In genomic region chr12:109020750-109021380, GRCh38 we compare ENCODE assay signal across 8 cellular contexts. TPM values are rescaled to one million over a fixed set of nuclear protein-coding genes. Genes with fewer than 3 reads are reported as not detected.
DNase-seq lines count a peak whose midpoint lies in the region; ATAC-seq, FAIRE-seq and TF ChIP-seq lines count a peak whose summit lies in the region.

Gene SVOP, minus strand, starts transcription at chr12:109021068. Its CDS starts 200 bp downstream, at chr12:109020868.

- no peaks in the 10 kb centered on the region for H3K9me3 ChIP-seq in PC-3 (ENCODE audit: low read length)

- no peaks in the 10 kb centered on the region for H3K79me2 ChIP-seq in PC-3 (ENCODE audit: low read length)

- no peak within 1 kb of the TSS for H2AFZ ChIP-seq in PC-3 (ENCODE audit: low read length)

- no peak within 1 kb of the TSS for H3K9ac ChIP-seq in PC-3 (ENCODE audit: low read length)

- H3K27ac Mint-ChIP-seq in activated naive CD4-positive, alpha-beta T cell treated with anti-CD3 and anti-CD28 coated beads, Interleukin-2, amount 10 ng/mL, durations not matched to agents 7 days and 5 days: no peak within 1 kb of the TSS
- peak within 1 kb of the TSS; percentile 98 for H3K27ac Mint-ChIP-seq in glutamatergic neuron (ENCODE audit: unreplicated experiment)

- peaks cover 20% of the 10 kb centered on the region for H3K27me3 Mint-ChIP-seq in activated naive CD4-positive, alpha-beta T cell treated with anti-CD3 and anti-CD28 coated beads, Interleukin-2, amount 10 ng/mL, durations not matched to agents 7 days and 5 days
- H3K27me3 Mint-ChIP-seq in glutamatergic neuron (ENCODE audit: unreplicated experiment): peaks cover 7% of the 10 kb centered on the region

- H3K4me1 Mint-ChIP-seq in activated naive CD4-positive, alpha-beta T cell treated with anti-CD3 and anti-CD28 coated beads, Interleukin-2, amount 10 ng/mL, durations not matched to agents 7 days and 5 days: no peaks in the 10 kb centered on the region
- peaks cover 10% of the 10 kb centered on the region for H3K4me1 Mint-ChIP-seq in glutamatergic neuron (ENCODE audit: low read depth, unreplicated experiment)

- no peaks in the 10 kb centered on the region for H3K4me1 ChIP-seq in PC-3 (ENCODE audit: insufficient read depth, low read length)

- H3K4me3 Mint-ChIP-seq in activated naive CD4-positive, alpha-beta T cell treated with anti-CD3 and anti-CD28 coated beads, Interleukin-2, amount 10 ng/mL, durations not matched to agents 7 days and 5 days: no peak within 1 kb of the TSS
- H3K4me3 Mint-ChIP-seq in glutamatergic neuron (ENCODE audit: unreplicated experiment): peak within 1 kb of the TSS; percentile 95

- no peak within 1 kb of the TSS for H3K27ac ChIP-seq in PC-3 (ENCODE audit: low read length)

- H3F3A ChIP-seq in PC-3 (ENCODE audit: low read length, unreplicated experiment): no peaks in the 10 kb centered on the region

- peaks cover 9% of the 10 kb centered on the region for H3K27me3 ChIP-seq in PC-3 (ENCODE audit: low read length)

- no peaks in the 10 kb centered on the region for H3K9me2 ChIP-seq in PC-3 (replicated peaks; ENCODE audit: low read length)

- peak within 1 kb of the TSS; percentile 27 for H3K4me2 ChIP-seq in PC-3 (ENCODE audit: low read length)

- TF ChIP-seq CTCF in PC-3 (conservative IDR thresholded peaks at IDR 0.05; ENCODE audit: low read depth, low read length): no peak
- TF ChIP-seq CTCF in glutamatergic neuron (IDR thresholded peaks at IDR 0.05; ENCODE audit: partially characterized antibody, unreplicated experiment): no peak

- DNase-seq in COR-L47 (lab: John Stamatoyannopoulos, UW) (peak; percentile 84), PC-3 (peak; percentile 79), glutamatergic neuron (peak; percentile 90), occipital lobe (lab: John Stamatoyannopoulos, UW) (peak; percentile 86), urothelium cell line (ENCODE audit: low spot score) (peak; percentile 84)
- DNase-seq in Jurkat, Clone E6-1 (ENCODE audit: low read depth, low spot score): peak; percentile 49
- peak; percentile 64 for DNase-seq in activated naive CD4-positive, alpha-beta T cell treated with anti-CD3 and anti-CD28 coated beads, Interleukin-2, amount 10 ng/mL, durations not matched to agents 7 days and 5 days

- no peak for FAIRE-seq in urothelium cell line (lab: Jason Lieb, UNC)

- no peak within 1 kb of the TSS for H3K4me3 ChIP-seq in Jurkat, Clone E6-1 (ENCODE audit: low read length)
- no peak within 1 kb of the TSS for H3K4me3 ChIP-seq in PC-3 (ENCODE audit: low read length)

- H4K20me1 ChIP-seq in PC-3 (ENCODE audit: low read length): no peaks in the 10 kb centered on the region

- no peaks in the 10 kb centered on the region for H3K36me3 ChIP-seq in PC-3 (ENCODE audit: low read depth, low read length)

- H3K9me3 Mint-ChIP-seq in activated naive CD4-positive, alpha-beta T cell treated with anti-CD3 and anti-CD28 coated beads, Interleukin-2, amount 10 ng/mL, durations not matched to agents 7 days and 5 days: no peaks in the 10 kb centered on the region
- H3K9me3 Mint-ChIP-seq in glutamatergic neuron (ENCODE audit: unreplicated experiment): peaks cover 7% of the 10 kb centered on the region

- POLR2A ChIA-PET in PC-3 (lab: Charles Lee; ENCODE audit: unreplicated experiment): interaction anchor here (0.6 kb wide), 1 partner anchor 100 kb away, joined by 11 read pairs; no protein-coding TSS in a partner anchor

- intact Hi-C loops in PC-3 (cut with micrococcal nuclease): no loop called here

- no TSS peak for BruUV-seq in PC-3 (replicated peaks; lab: Mats Ljungman, UMichigan)

- CTCF ChIA-PET in PC-3 (lab: Charles Lee): no interaction called here
- CTCF ChIA-PET in activated naive CD4-positive, alpha-beta T cell treated with anti-CD3 and anti-CD28 coated beads, Interleukin-2, amount 10 ng/mL, durations not matched to agents 7 days and 5 days (lab: Charles Lee): no interaction called here

- ATAC-seq in PC-3 (peak; percentile 95), HG03175 (IDR thresholded peaks at IDR 0.05; ENCODE audit: unreplicated experiment) (no peak)

- no peaks in the 10 kb centered on the region for H3K36me3 Mint-ChIP-seq in activated naive CD4-positive, alpha-beta T cell treated with anti-CD3 and anti-CD28 coated beads, Interleukin-2, amount 10 ng/mL, durations not matched to agents 7 days and 5 days
- H3K36me3 Mint-ChIP-seq in glutamatergic neuron (ENCODE audit: unreplicated experiment): no peaks in the 10 kb centered on the region

RNA-seq across cellular contexts. Expression of gene SVOP, which starts in this region (rescaled TPM):
- polyA plus RNA-seq in Jurkat, Clone E6-1 (2012; ENCODE audit: insufficient read depth, insufficient read length): not detected
- total RNA-seq in PC-3 (2014; rRNA removed) (not detected in 2 replicates), glutamatergic neuron (ENCODE audit: unreplicated experiment) (79.3 TPM), occipital lobe (30.9 TPM)

Comparison
In these comparisons a context has a peak if more than half of its experiments do, and no peak if none do; other contexts are left out.
1. RNA of gene SVOP (total RNA-seq): 79.3 TPM in glutamatergic neuron (single experiment) and 30.9 TPM in occipital lobe (single experiment); not detected in PC-3; every median in the first group is over 10 times any median in the second.
2. Peak in DNase-seq, ATAC-seq and H3K4me2 ChIP-seq in PC-3; RNA of the gene not detected or under 1 TPM.
3. Peak in every context shown above with its lines, with median percentiles within 50 percentile points of each other: DNase-seq.